Comparison of ENCODE assay signal across 1 cellular context in genomic region chr11:117985953-117986887, GRCh38.
A peak's percentile ranks its signal among the peaks of the same experiment; 100 is the strongest.
TF ChIP-seq lines count a peak whose summit lies in the region.

Gene IL10RA, plus strand, starts transcription at chr11:117986394. Its CDS starts 74 bp downstream, at chr11:117986468.

TF ChIP-seq in GM12878, 131 proteins besides CTCF, POLR2A, EP300 and RAD21 (continued from another document):
- TF ChIP-seq TCF7 (IDR thresholded peaks at IDR 0.05; ENCODE audit: borderline replicate concordance) (no peak), IKZF2 (IDR thresholded peaks at IDR 0.05) (peak; percentile 10 to 64; a peak in 2 of 4 replicates), BCL11A (IDR thresholded peaks at IDR 0.05; ENCODE audit: low read depth, low read length) (no peak), ZNF592 (IDR thresholded peaks at IDR 0.05) (no peak), LARP7 (IDR thresholded peaks at IDR 0.05) (peak; percentile 79), CHD4 (IDR thresholded peaks at IDR 0.05) (no peak)
